11 cellular contexts compared by ENCODE assay signal in the genomic region with DNA sequence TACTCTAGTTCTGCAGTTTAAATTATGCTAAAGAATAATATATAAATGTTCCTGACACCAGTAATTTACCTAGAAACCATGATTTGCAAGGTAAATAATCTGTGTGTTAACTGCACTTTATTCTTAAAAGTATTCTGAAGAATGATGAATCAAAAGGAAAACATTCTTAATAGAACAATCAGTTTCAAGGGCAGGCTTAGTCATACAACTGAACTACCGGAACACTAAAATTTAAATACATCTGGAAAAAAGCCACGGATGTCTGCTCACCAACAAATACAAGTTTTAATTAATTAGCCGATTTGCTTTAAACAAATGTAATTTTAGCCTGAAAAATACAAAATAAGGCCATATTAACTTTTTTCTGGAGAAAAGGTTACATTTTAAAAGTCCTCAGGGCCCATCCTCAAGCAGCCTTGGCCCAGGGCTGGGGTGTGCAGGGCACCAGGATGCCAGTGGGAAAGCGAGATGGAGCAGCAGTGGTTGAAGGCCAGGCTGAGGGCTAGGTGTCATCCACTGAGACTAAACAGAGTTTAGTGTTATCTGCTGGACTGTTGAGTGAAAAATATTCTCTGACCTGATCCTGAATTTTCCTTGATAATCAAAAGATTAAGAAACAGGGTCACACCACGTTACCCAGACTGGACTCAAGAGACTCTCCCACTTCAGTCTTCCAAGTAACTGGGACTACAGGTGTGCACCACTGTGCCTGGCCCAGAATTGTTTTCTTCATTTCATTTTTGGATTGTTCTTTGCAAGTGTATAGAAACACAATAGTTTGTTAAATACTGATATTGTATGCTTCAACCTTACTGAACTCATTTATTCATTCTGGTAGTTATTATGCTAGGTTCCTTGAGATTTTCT.
DNase-seq lines count a peak whose midpoint lies in the region; ATAC-seq and TF ChIP-seq lines count a peak whose summit lies in the region.
"Had no signal": no experiment of that assay in that cellular context is flagged by ENCODE, and none has a peak within 500 bp of the region (broad histone marks: within the 10 kb centered on the region; RNA-seq: fewer than 3 reads in every experiment).

No MANE protein-coding gene starts in this region.

- POLR2A ChIA-PET in HEK293 (lab: Yijun Ruan, JAX) = no interaction called here

- TF ChIP-seq POLR2A in tibial nerve (IDR thresholded peaks at IDR 0.05) = no peak

- TF ChIP-seq CTCF in HEK293 (tag by site-specific recombination; IDR thresholded peaks at IDR 0.05) = no peak
- TF ChIP-seq CTCF in astrocyte of the cerebellum (IDR thresholded peaks at IDR 0.05; ENCODE audit: low read depth, low read length, missing control alignments) = no peak
- no peak for TF ChIP-seq CTCF in tibial artery (IDR thresholded peaks at IDR 0.05)
- TF ChIP-seq CTCF in tibial nerve (IDR thresholded peaks at IDR 0.05) = no peak

- H3K27me3 ChIP-seq in right cardiac atrium (ENCODE audit: control insufficient read depth, insufficient read depth) (no peaks in the 10 kb centered on the region), tibial artery (no peaks in the 10 kb centered on the region), tibial nerve (no peaks in the 10 kb centered on the region)
- H3K27me3 ChIP-seq: esophagus squamous epithelium, suprapubic skin had no signal

- DNase-seq in astrocyte of the cerebellum (ENCODE audit: low read depth) = peak; percentile 52
- peak in 1 of 3 donors; percentile 54 for DNase-seq in right cardiac atrium
- no peak for DNase-seq in tibial artery
- DNase-seq in activated CD4-positive, alpha-beta T cell treated with anti-CD3 and anti-CD28 coated beads, Interleukin-2, amount 50 U/mL, for 48 hours = no peak
- no peak for DNase-seq in tibial nerve (ENCODE audit: low spot score in 2 of 2)
- DNase-seq: esophagus squamous epithelium; stimulated activated CD4-positive, alpha-beta T cell treated with anti-CD3 and anti-CD28 coated beads, Interleukin-4, amount 100 ng/mL, for 1 hour; WERI-Rb-1 had no signal

- no peak overlapping the region for H3K4me3 ChIP-seq in HEK293 (ENCODE audit: low read depth, low read length)
- H3K4me3 ChIP-seq in astrocyte of the cerebellum (ENCODE audit: low read depth, low read length) = no peak overlapping the region
- no peak overlapping the region for H3K4me3 ChIP-seq in right cardiac atrium (ENCODE audit: low read length)
- no peak overlapping the region for H3K4me3 ChIP-seq in tibial artery
- no peak overlapping the region for H3K4me3 ChIP-seq in tibial nerve
- H3K4me3 ChIP-seq: esophagus squamous epithelium, suprapubic skin had no signal

- H3K36me3 ChIP-seq in HEK293 (ENCODE audit: control insufficient read depth in 2 of 2, insufficient read depth in 1 of 2, low read length in 2 of 2) (no peaks in the 10 kb centered on the region; a peak in 2 of 3 replicates), tibial artery (no peaks in the 10 kb centered on the region), tibial nerve (no peaks in the 10 kb centered on the region)
- H3K36me3 ChIP-seq: esophagus squamous epithelium, suprapubic skin, WERI-Rb-1 had no signal

- in situ Hi-C loops in astrocyte of the cerebellum (cut with HindIII; ENCODE audit: low sequenced_read_pairs) = no loop called here

- H3K4me1 ChIP-seq in HEK293 (ENCODE audit: control insufficient read depth, insufficient read depth, low read length) (peaks cover 49% of the 10 kb centered on the region), right cardiac atrium (ENCODE audit: control insufficient read depth, insufficient read depth, low read length) (peaks cover 3% of the 10 kb centered on the region), tibial artery (peaks cover 0 to 71% (median 8%) of the 10 kb centered on the region in 4 donors), tibial nerve (peaks cover 0 to 64% (median 18%) of the 10 kb centered on the region in 4 donors)

- CTCF ChIA-PET in HEK293 (lab: Yijun Ruan, JAX) = interaction anchor here (0.6 to 1.6 kb wide), 7 partner anchors 16 to 122 kb away, joined by 3 to 7 read pairs (median 3); no protein-coding TSS in a partner anchor

- WGBS in right cardiac atrium = 64% methylated on average over 5 of the region's 5 CpGs
- WGBS in tibial nerve, 2 donors = 53 to 56% methylated on average over 5 of the region's 5 CpGs

- H3K27ac ChIP-seq in HEK293 (ENCODE audit: extremely low read depth, low read depth, low read length) = peak overlapping the region; percentile 8; the same call in 1 of the 2 replicates
- peak overlapping the region; percentile 52 for H3K27ac ChIP-seq in right cardiac atrium (ENCODE audit: low read length)
- peak overlapping the region; percentile 17 to 34 for H3K27ac ChIP-seq in tibial artery
- H3K27ac ChIP-seq in tibial nerve = peak overlapping the region in 2 of 4 donors; percentile 57 to 67
- H3K27ac ChIP-seq: esophagus squamous epithelium, suprapubic skin, WERI-Rb-1 had no signal

- intact Hi-C loops in right cardiac atrium (cut with DNase I) = no loop called here
- intact Hi-C loops in tibial artery (cut with DNase I; ENCODE audit: low total_unique reads) = no loop called here

- ATAC-seq in right cardiac atrium (peak; percentile 51 to 59), HG02840 (IDR thresholded peaks at IDR 0.05; ENCODE audit: low FRiP score, unreplicated experiment) (no peak)

- H3K9me3 ChIP-seq in HEK293 (ENCODE audit: control insufficient read depth, insufficient read depth, low read depth, low read length) (no peaks in the 10 kb centered on the region), right cardiac atrium (ENCODE audit: control insufficient read depth, low read length) (no peaks in the 10 kb centered on the region), tibial artery (no peaks in the 10 kb centered on the region), tibial nerve (no peaks in the 10 kb centered on the region)
- H3K9me3 ChIP-seq: esophagus squamous epithelium, suprapubic skin had no signal

- TF ChIP-seq EP300 in tibial nerve (IDR thresholded peaks at IDR 0.05) = no peak

TF ChIP-seq in HEK293, 187 proteins besides CTCF, POLR2A, EP300 and RAD21 (continues in another document):
- TF ChIP-seq, protein P1, sequence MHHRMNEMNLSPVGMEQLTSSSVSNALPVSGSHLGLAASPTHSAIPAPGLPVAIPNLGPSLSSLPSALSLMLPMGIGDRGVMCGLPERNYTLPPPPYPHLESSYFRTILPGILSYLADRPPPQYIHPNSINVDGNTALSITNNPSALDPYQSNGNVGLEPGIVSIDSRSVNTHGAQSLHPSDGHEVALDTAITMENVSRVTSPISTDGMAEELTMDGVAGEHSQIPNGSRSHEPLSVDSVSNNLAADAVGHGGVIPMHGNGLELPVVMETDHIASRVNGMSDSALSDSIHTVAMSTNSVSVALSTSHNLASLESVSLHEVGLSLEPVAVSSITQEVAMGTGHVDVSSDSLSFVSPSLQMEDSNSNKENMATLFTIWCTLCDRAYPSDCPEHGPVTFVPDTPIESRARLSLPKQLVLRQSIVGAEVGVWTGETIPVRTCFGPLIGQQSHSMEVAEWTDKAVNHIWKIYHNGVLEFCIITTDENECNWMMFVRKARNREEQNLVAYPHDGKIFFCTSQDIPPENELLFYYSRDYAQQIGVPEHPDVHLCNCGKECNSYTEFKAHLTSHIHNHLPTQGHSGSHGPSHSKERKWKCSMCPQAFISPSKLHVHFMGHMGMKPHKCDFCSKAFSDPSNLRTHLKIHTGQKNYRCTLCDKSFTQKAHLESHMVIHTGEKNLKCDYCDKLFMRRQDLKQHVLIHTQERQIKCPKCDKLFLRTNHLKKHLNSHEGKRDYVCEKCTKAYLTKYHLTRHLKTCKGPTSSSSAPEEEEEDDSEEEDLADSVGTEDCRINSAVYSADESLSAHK (tag by site-specific recombination; IDR thresholded peaks at IDR 0.05) = peak; percentile 56; the same call in 1 of the 2 replicates
- TF ChIP-seq ZNF394 (tag by site-specific recombination; IDR thresholded peaks at IDR 0.05; ENCODE audit: borderline replicate concordance) (no peak), ZNF600 (tag by site-specific recombination; IDR thresholded peaks at IDR 0.05) (0 out of 2 replicates have a peak, but pooled peaks have one; percentile 45), ZNF169 (tag by site-specific recombination; IDR thresholded peaks at IDR 0.05) (no peak), OSR2 (tag by site-specific recombination; IDR thresholded peaks at IDR 0.05) (peak; percentile 54; the same call in 1 of the 2 replicates), ZNF629 (tag by site-specific recombination; IDR thresholded peaks at IDR 0.05) (0 out of 2 replicates have a peak, but pooled peaks have one; percentile 10), ZBTB20 (tag by site-specific recombination; IDR thresholded peaks at IDR 0.05) (peak; percentile 53; the same call in 1 of the 2 replicates), SP2 (tag by site-specific recombination; IDR thresholded peaks at IDR 0.05) (no peak)
- TF ChIP-seq, protein P2, sequence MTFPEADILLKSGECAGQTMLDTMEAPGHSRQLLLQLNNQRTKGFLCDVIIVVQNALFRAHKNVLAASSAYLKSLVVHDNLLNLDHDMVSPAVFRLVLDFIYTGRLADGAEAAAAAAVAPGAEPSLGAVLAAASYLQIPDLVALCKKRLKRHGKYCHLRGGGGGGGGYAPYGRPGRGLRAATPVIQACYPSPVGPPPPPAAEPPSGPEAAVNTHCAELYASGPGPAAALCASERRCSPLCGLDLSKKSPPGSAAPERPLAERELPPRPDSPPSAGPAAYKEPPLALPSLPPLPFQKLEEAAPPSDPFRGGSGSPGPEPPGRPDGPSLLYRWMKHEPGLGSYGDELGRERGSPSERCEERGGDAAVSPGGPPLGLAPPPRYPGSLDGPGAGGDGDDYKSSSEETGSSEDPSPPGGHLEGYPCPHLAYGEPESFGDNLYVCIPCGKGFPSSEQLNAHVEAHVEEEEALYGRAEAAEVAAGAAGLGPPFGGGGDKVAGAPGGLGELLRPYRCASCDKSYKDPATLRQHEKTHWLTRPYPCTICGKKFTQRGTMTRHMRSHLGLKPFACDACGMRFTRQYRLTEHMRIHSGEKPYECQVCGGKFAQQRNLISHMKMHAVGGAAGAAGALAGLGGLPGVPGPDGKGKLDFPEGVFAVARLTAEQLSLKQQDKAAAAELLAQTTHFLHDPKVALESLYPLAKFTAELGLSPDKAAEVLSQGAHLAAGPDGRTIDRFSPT (tag by site-specific recombination; IDR thresholded peaks at IDR 0.05) = 0 out of 2 replicates have a peak, but pooled peaks have one; percentile 25
- TF ChIP-seq, protein P3, sequence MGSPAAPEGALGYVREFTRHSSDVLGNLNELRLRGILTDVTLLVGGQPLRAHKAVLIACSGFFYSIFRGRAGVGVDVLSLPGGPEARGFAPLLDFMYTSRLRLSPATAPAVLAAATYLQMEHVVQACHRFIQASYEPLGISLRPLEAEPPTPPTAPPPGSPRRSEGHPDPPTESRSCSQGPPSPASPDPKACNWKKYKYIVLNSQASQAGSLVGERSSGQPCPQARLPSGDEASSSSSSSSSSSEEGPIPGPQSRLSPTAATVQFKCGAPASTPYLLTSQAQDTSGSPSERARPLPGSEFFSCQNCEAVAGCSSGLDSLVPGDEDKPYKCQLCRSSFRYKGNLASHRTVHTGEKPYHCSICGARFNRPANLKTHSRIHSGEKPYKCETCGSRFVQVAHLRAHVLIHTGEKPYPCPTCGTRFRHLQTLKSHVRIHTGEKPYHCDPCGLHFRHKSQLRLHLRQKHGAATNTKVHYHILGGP (tag by site-specific recombination; IDR thresholded peaks at IDR 0.05) = peak; percentile 46; the same call in 1 of the 2 replicates
